9 cellular contexts compared by ENCODE assay signal in the genomic region with DNA sequence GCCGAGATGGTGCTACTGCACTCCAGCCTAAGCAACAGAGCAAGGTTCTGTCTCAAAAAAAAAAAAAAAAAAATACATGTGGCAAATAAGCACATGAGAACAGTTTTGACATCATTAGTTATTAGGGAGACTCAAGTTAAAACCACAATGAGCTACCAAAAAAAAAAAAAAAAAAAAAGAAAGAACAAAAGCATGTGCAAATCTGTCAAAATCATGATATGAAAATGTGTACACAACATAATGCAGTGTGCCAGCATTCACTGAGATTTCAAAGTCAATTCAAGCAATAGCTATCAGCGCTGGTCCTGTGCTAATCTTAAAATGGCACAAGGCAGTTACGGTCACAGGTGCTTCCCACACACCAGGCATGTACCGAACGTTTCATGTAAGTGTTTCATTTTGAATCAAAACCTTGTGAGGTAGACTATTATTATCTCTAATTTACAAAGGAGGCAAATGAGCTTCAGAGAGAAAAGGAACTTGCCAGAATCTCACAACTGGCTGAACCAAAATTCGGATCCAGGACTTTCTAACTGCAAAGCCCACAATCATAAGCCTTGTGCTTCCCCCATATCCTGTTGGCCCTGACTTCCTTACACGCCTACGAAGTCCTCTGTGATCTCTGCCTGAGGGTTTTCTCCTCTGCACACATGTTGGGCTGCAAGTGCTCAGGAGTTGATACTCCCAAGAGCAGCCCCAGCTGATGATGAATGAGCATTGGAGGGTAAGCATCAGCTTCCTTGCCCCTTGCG.
A peak's percentile ranks its signal among the peaks of the same experiment; 100 is the strongest.
DNase-seq lines count a peak whose midpoint lies in the region; ATAC-seq, FAIRE-seq and TF ChIP-seq lines count a peak whose summit lies in the region.
"Had no signal": no experiment of that assay in that cellular context is flagged by ENCODE, and none has a peak within 500 bp of the region (broad histone marks: within the 10 kb centered on the region; RNA-seq: fewer than 3 reads in every experiment).

No MANE protein-coding gene starts in this region.

- TF ChIP-seq EP300 in ovary (IDR thresholded peaks at IDR 0.05): no peak

- peaks cover 3 to 21% of the 10 kb centered on the region in 2 donors for H3K9me3 Mint-ChIP-seq in activated naive CD4-positive, alpha-beta T cell treated with anti-CD3 and anti-CD28 coated beads, Interleukin-2, amount 50 U/mL, for 72 hours

- peak; percentile 90 for ATAC-seq in GM19452 (IDR thresholded peaks at IDR 0.05; ENCODE audit: unreplicated experiment)
- ATAC-seq in HG03139 (IDR thresholded peaks at IDR 0.05; ENCODE audit: unreplicated experiment): peak; percentile 88
- ATAC-seq in activated naive CD4-positive, alpha-beta T cell treated with anti-CD3 and anti-CD28 coated beads, Interleukin-2, amount 50 U/mL, for 72 hours: peak; percentile 88 to 89

- H3K4me1 ChIP-seq in osteoblast (ENCODE audit: insufficient read depth, low read length): peaks cover 30% of the 10 kb centered on the region
- H3K4me1 ChIP-seq in ovary (ENCODE audit: insufficient read depth): no peaks in the 10 kb centered on the region

- TF ChIP-seq CTCF in osteoblast (IDR thresholded peaks at IDR 0.05; ENCODE audit: extremely low read depth, low read depth, low read length) (no peak), ovary (IDR thresholded peaks at IDR 0.05) (no peak)

- H3K36me3 ChIP-seq in osteoblast (ENCODE audit: insufficient read depth, low read length) (no peaks in the 10 kb centered on the region), ovary (no peaks in the 10 kb centered on the region)

- H3K4me2 ChIP-seq in osteoblast (ENCODE audit: insufficient read depth, low read length): no peak overlapping the region

- H3K27ac Mint-ChIP-seq in activated naive CD4-positive, alpha-beta T cell treated with anti-CD3 and anti-CD28 coated beads, Interleukin-2, amount 50 U/mL, for 72 hours: peak overlapping the region; percentile 49 to 74

- WGBS in ovary, 3 donors: 52 to 59% (median 55%) methylated on average over 9 of the region's 9 CpGs

- no peaks in the 10 kb centered on the region for H3K9me3 ChIP-seq in osteoblast (ENCODE audit: low read depth, low read length)
- no peaks in the 10 kb centered on the region for H3K9me3 ChIP-seq in ovary

- TF ChIP-seq POLR2A in GM12892 (IDR thresholded peaks at IDR 0.05; ENCODE audit: low read depth, low read length) (peak; percentile 39; the same call in 1 of the 2 replicates), erythroblast (IDR thresholded peaks at IDR 0.05; ENCODE audit: low read length) (no peak), ovary (IDR thresholded peaks at IDR 0.05) (no peak)

- no peaks in the 10 kb centered on the region for H4K20me1 ChIP-seq in osteoblast (ENCODE audit: insufficient read depth, low read length)

- peak; percentile 100 for FAIRE-seq in GM12892 (lab: Jason Lieb, UNC)

- no peak overlapping the region for H2AFZ ChIP-seq in osteoblast (ENCODE audit: low read length)

- DNase-seq in GM12892 (ENCODE audit: insufficient read length): no peak
- DNase-seq in activated naive CD4-positive, alpha-beta T cell treated with anti-CD3 and anti-CD28 coated beads, Interleukin-2, amount 50 U/mL, for 72 hours (ENCODE audit: low spot score in 2 of 2): peak in 1 of 2 donors; percentile 41
- DNase-seq in osteoblast (ENCODE audit: insufficient read length, low spot score, missing footprints): no peak
- no peak for DNase-seq in erythroblast (lab: John Stamatoyannopoulos, UW)
- no peak for DNase-seq in ovary
- no peak for DNase-seq in NCI-H1436 treated with DMSO at 0.1 percent for 48 hours (lab: John Stamatoyannopoulos, UW)
- DNase-seq: OCI-M1 had no signal

- no peak overlapping the region for H3K27ac ChIP-seq in osteoblast (ENCODE audit: low read depth, low read length)
- H3K27ac ChIP-seq in ovary: no peak overlapping the region

- no peaks in the 10 kb centered on the region for H3K79me2 ChIP-seq in osteoblast (ENCODE audit: insufficient read depth, low read length)

- no peak overlapping the region for H3K4me3 ChIP-seq in osteoblast (ENCODE audit: insufficient read depth, low read length)
- no peak overlapping the region for H3K4me3 ChIP-seq in ovary

- peaks cover 0 to 52% of the 10 kb centered on the region in 2 donors for H3K36me3 Mint-ChIP-seq in activated naive CD4-positive, alpha-beta T cell treated with anti-CD3 and anti-CD28 coated beads, Interleukin-2, amount 50 U/mL, for 72 hours

- intact Hi-C loops in ovary (cut with DNase I): no loop called here

- no peaks in the 10 kb centered on the region for H3K27me3 ChIP-seq in osteoblast (ENCODE audit: insufficient read depth, low read length)
- H3K27me3 ChIP-seq in ovary: no peaks in the 10 kb centered on the region
